In genomic region chr4:6688879-6689505, GRCh38 we compare ENCODE assay signal across 8 cellular contexts. TPM values are rescaled to one million over a fixed set of nuclear protein-coding genes. Genes with fewer than 3 reads are reported as not detected.
DNase-seq lines count a peak whose midpoint lies in the region; ATAC-seq and TF ChIP-seq lines count a peak whose summit lies in the region.

No MANE protein-coding gene starts in this region.

- peak overlapping the region; percentile 52 for H3K4me3 Mint-ChIP-seq in chondrocyte (ENCODE audit: unreplicated experiment)

- peak; percentile 92 for ATAC-seq in GM21381 (IDR thresholded peaks at IDR 0.05; ENCODE audit: unreplicated experiment)

- no peaks in the 10 kb centered on the region for H3K27me3 Mint-ChIP-seq in chondrocyte (ENCODE audit: low read depth)

- H3K27me3 ChIP-seq in BE2C = no peaks in the 10 kb centered on the region

- H3K27ac Mint-ChIP-seq in chondrocyte (ENCODE audit: unreplicated experiment) = peak overlapping the region; percentile 95

- H3K9me3 ChIP-seq in BE2C = no peaks in the 10 kb centered on the region

- peaks cover 31% of the 10 kb centered on the region for H3K4me1 Mint-ChIP-seq in chondrocyte (ENCODE audit: low read depth)

- no peaks in the 10 kb centered on the region for H3K36me3 ChIP-seq in BE2C

- peaks cover 13% of the 10 kb centered on the region for H3K4me1 ChIP-seq in BE2C

- TF ChIP-seq CTCF in BE2C (IDR thresholded peaks at IDR 0.05; ENCODE audit: low read depth, low read length) (no peak), chondrocyte (IDR thresholded peaks at IDR 0.05) (peak; percentile 48)

- no peak overlapping the region for H3K4me3 ChIP-seq in BE2C (ENCODE audit: low read depth, low read length)

- no peaks in the 10 kb centered on the region for H3K9me3 Mint-ChIP-seq in chondrocyte (ENCODE audit: low read depth)

- H3K36me3 Mint-ChIP-seq in chondrocyte (ENCODE audit: low read depth) = no peaks in the 10 kb centered on the region

- DNase-seq in BE2C (peak; percentile 74), HuH-7.5 (ENCODE audit: low spot score) (peak; percentile 77), chondrocyte (ENCODE audit: low spot score) (peak; percentile 92), mucosa of gallbladder (ENCODE audit: low spot score) (peak; percentile 57), C1 segment of cervical spinal cord (lab: John Stamatoyannopoulos, UW) (no peak)
- peak; percentile 48 to 58 for DNase-seq in activated CD4-positive, alpha-beta T cell treated with anti-CD3 and anti-CD28 coated beads for 24 hours (ENCODE audit: low read depth in 2 of 2)
- peak; percentile 61 to 80 for DNase-seq in stimulated activated CD8-positive, alpha-beta memory T cell treated with anti-CD3 and anti-CD28 coated beads, Interleukin-7, amount 100 ng/mL, for 48 hours (ENCODE audit: extremely low read depth in 1 of 2, low read depth in 1 of 2)

RNA-seq across cellular contexts. Expression of gene S100P, which starts 4.7 kb away (rescaled TPM):
- polyA plus RNA-seq in BE2C (2012; ENCODE audit: insufficient read depth, insufficient read length, low read depth) = 10.8 TPM
- 0.95 to 1.1 TPM in 2 of 3 replicates, not detected in the other for total RNA-seq in chondrocyte
- 33.4 TPM for total RNA-seq in mucosa of gallbladder

RNA-seq across cellular contexts. Expression of gene MRFAP1L1, which starts 20.7 kb away (rescaled TPM):
- 120 TPM for polyA plus RNA-seq in BE2C (2012; ENCODE audit: insufficient read depth, insufficient read length, low read depth)
- total RNA-seq in chondrocyte (44.7 to 52.9 TPM (median 46.5 TPM) in 3 replicates), mucosa of gallbladder (51.2 TPM)

RNA-seq across cellular contexts. Expression of gene BLOC1S4, which starts 27.0 kb away (rescaled TPM):
- polyA plus RNA-seq in BE2C (2012; ENCODE audit: insufficient read depth, insufficient read length, low read depth) = 87.8 TPM
- total RNA-seq in chondrocyte (15.5 to 16.7 TPM (median 16.2 TPM) in 3 replicates), mucosa of gallbladder (18.1 TPM)

RNA-seq across cellular contexts. Expression of gene MRFAP1, which starts 48.5 kb away (rescaled TPM):
- 1,288 TPM for polyA plus RNA-seq in BE2C (2012; ENCODE audit: insufficient read depth, insufficient read length, low read depth)
- total RNA-seq in chondrocyte (247 to 293 TPM (median 250 TPM) in 3 replicates), mucosa of gallbladder (244 TPM)

Comparison
In these comparisons a context has a peak if more than half of its experiments do, and no peak if none do; other contexts are left out.
1. DNase-seq: peak in BE2C (single experiment), HuH-7.5 (single experiment), activated CD4-positive, alpha-beta T cell treated with anti-CD3 and anti-CD28 coated beads for 24 hours (2 of 2), chondrocyte (single experiment), mucosa of gallbladder (single experiment) and stimulated activated CD8-positive, alpha-beta memory T cell treated with anti-CD3 and anti-CD28 coated beads, Interleukin-7, amount 100 ng/mL, for 48 hours (2 of 2); none in C1 segment of cervical spinal cord (0 of 14).
2. RNA of gene S100P, which starts 4.7 kb away (total RNA-seq): 33.4 TPM in mucosa of gallbladder (single experiment); 0.95 to 1.1 TPM in chondrocyte; every median in the first group is over 10 times any median in the second.